1 cellular context compared by ENCODE assay signal in genomic region chr11:67401495-67402191, GRCh38.
TF ChIP-seq lines count a peak whose summit lies in the region.

Gene PPP1CA, minus strand, starts transcription at chr11:67401858. Its CDS starts 76 bp downstream, at chr11:67401782.

TF ChIP-seq in K562, 482 proteins besides CTCF, POLR2A, EP300 and RAD21 (continued from another document and continues in another):
- TF ChIP-seq SLC30A9 (CRISPR knock-in tag; IDR thresholded peaks at IDR 0.05) (0 out of 2 replicates have a peak, but pooled peaks have one; percentile 14), NRF1 (conservative IDR thresholded peaks at IDR 0.05 in 1 of 2, IDR thresholded peaks at IDR 0.05 in 1 of 2) (peak; percentile 11 to 24; a peak in 2 of 4 replicates), ID3 (CRISPR knock-in tag; IDR thresholded peaks at IDR 0.05) (no peak), ID3 (tag; IDR thresholded peaks at IDR 0.05) (peak; percentile 46; the same call in 1 of the 2 replicates), ZSCAN32 (CRISPR knock-in tag; IDR thresholded peaks at IDR 0.05) (no peak), ZNF740 (CRISPR knock-in tag; IDR thresholded peaks at IDR 0.05) (peak; percentile 96), ZNF740 (tag; IDR thresholded peaks at IDR 0.05) (peak in 1 of 2 experiments; percentile 84; a peak in 2 of 4 replicates), POLR2G (IDR thresholded peaks at IDR 0.05; ENCODE audit: low read depth, low read length) (peak; percentile 90), ETV6 (IDR thresholded peaks at IDR 0.05; ENCODE audit: borderline replicate concordance in 1 of 2, low read depth in 2 of 2, low read length in 1 of 2) (0 out of 4 replicates have a peak, but pooled peaks of 1 of the 2 experiments have one; percentile 45), ETV6 (CRISPR knock-in tag; IDR thresholded peaks at IDR 0.05; ENCODE audit: borderline replicate concordance) (no peak), KLF6 (CRISPR knock-in tag; IDR thresholded peaks at IDR 0.05; ENCODE audit: borderline replicate concordance) (peak; percentile 34; the same call in 1 of the 2 replicates), PATZ1 (CRISPR knock-in tag; IDR thresholded peaks at IDR 0.05; ENCODE audit: borderline replicate concordance) (no peak), THAP12 (CRISPR knock-in tag; IDR thresholded peaks at IDR 0.05) (peak; percentile 31; the same call in 1 of the 2 replicates), UBTF (IDR thresholded peaks at IDR 0.05; ENCODE audit: borderline replicate concordance in 1 of 2, low read depth in 2 of 2, low read length in 2 of 2) (0 out of 4 replicates have a peak, but pooled peaks of 1 of the 2 experiments have one; percentile 11), ELF1 (tag; IDR thresholded peaks at IDR 0.05) (peak; percentile 96), SOX6 (IDR thresholded peaks at IDR 0.05) (0 out of 2 replicates have a peak, but pooled peaks have one; percentile 14), RHOXF2B (CRISPR knock-in tag; conservative IDR thresholded peaks at IDR 0.05) (no peak), HDAC1 (IDR thresholded peaks at IDR 0.05) (0 out of 4 replicates have a peak, but pooled peaks of 1 of the 2 experiments have one; percentile 60), ZNF232 (CRISPR knock-in tag; IDR thresholded peaks at IDR 0.05) (no peak), ATF1 (CRISPR knock-in tag; IDR thresholded peaks at IDR 0.05) (no peak), ATF1 (tag; IDR thresholded peaks at IDR 0.05) (peak; percentile 52; the same call in 1 of the 2 replicates), TAF1 (IDR thresholded peaks at IDR 0.05; ENCODE audit: control insufficient read depth, extremely low read depth, insufficient read depth, low read length, severe bottlenecking) (peak; percentile 69), CREB3L1 (IDR thresholded peaks at IDR 0.05; ENCODE audit: borderline replicate concordance, low read depth) (peak; percentile 46; the same call in 1 of the 2 replicates), E2F3 (CRISPR knock-in tag; IDR thresholded peaks at IDR 0.05) (peak; percentile 30; the same call in 1 of the 2 replicates), TEAD1 (CRISPR knock-in tag; IDR thresholded peaks at IDR 0.05) (0 out of 4 replicates have a peak, but pooled peaks of 1 of the 2 experiments have one; percentile 4), ZNF24 (IDR thresholded peaks at IDR 0.05) (0 out of 2 replicates have a peak, but pooled peaks have one; percentile 11), E2F6 (IDR thresholded peaks at IDR 0.05; ENCODE audit: borderline replicate concordance in 1 of 2, extremely low read depth in 1 of 2, insufficient read depth in 1 of 2, insufficient read length in 1 of 2, low read depth in 1 of 2, low read length in 1 of 2, poor library complexity in 1 of 2, severe bottlenecking in 1 of 2) (peak; percentile 80 to 92), CHD7 (IDR thresholded peaks at IDR 0.05; ENCODE audit: low read depth, low read length) (no peak), FOXK2 (conservative IDR thresholded peaks at IDR 0.05 in 1 of 2, IDR thresholded peaks at IDR 0.05 in 1 of 2; ENCODE audit: low read depth in 2 of 2) (0 out of 4 replicates have a peak, but pooled peaks of 1 of the 2 experiments have one; percentile 11), POLR2AphosphoS5 (IDR thresholded peaks at IDR 0.05; ENCODE audit: control insufficient read depth, insufficient read depth, low read depth, low read length) (peak; percentile 55; the same call in 1 of the 2 replicates), PHF8 (IDR thresholded peaks at IDR 0.05; ENCODE audit: borderline replicate concordance, low read length) (peak; percentile 89; the same call in 1 of the 2 replicates), ZBTB17 (CRISPR knock-in tag; IDR thresholded peaks at IDR 0.05) (peak; percentile 97), ATF7 (IDR thresholded peaks at IDR 0.05) (peak; percentile 73)
